35 cellular contexts compared by ENCODE assay signal in the genomic region with DNA sequence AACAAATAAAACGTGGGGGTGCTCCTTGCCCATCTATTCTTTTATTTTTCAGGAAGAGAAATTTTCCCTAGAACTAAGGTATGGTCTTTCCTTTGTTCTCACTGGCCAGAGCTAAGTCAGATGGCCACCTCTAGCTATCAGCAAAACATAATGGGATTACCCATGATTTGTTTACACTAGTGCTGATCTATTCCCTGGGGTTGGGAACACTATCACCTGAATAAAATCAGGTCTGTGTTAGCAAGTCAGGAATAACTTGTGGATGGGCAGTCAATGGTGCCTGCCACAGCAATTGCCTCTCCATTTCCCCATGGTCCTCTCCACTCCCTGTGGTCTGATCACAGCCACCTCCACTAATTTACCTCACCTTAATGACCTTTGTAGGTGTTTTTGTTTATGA.
"Had no signal": no experiment of that assay in that cellular context is flagged by ENCODE, and none has a peak within 500 bp of the region (broad histone marks: within the 10 kb centered on the region; RNA-seq: fewer than 3 reads in every experiment).

No MANE protein-coding gene starts in this region.

- H3K4me3 Mint-ChIP-seq: activated CD4-positive, alpha-beta memory T cell treated with anti-CD3 and anti-CD28 coated beads for 36 hours; activated CD4-positive, alpha-beta T cell treated with anti-CD3 and anti-CD28 coated beads for 36 hours; activated CD4-positive, alpha-beta T cell treated with anti-CD3 and anti-CD28 coated beads, Interleukin-2, amount 10 ng/mL, durations not matched to agents 24 days and 14 days; activated CD8-positive, alpha-beta memory T cell treated with anti-CD3 and anti-CD28 coated beads, Interleukin-2, amount 10 ng/mL, durations not matched to agents 7 days and 5 days; activated CD8-positive, alpha-beta T cell treated with anti-CD3 and anti-CD28 coated beads, Interleukin-2, amount 10 ng/mL, durations not matched to agents 7 days and 5 days; activated naive CD4-positive, alpha-beta T cell treated with anti-CD3 and anti-CD28 coated beads for 36 hours; activated naive CD4-positive, alpha-beta T cell treated with anti-CD3 and anti-CD28 coated beads, Interleukin-2, amount 50 U/mL, for 24 hours; activated naive CD8-positive, alpha-beta T cell treated with anti-CD3 and anti-CD28 coated beads for 36 hours; activated naive CD8-positive, alpha-beta T cell treated with anti-CD3 and anti-CD28 coated beads, Interleukin-2, amount 50 U/mL, for 24 hours; activated T-helper 1 cell treated with anti-CD3 and anti-CD28 coated beads, Interleukin-12 subunit alpha, Interleukin-12 subunit beta, Interleukin-2, Interleukin-4 antibody, amounts not matched to agents 30 ng/mL and 10 ng/mL and 1 ng/mL, durations not matched to agents 14 hours and 24 hours and 36 hours; effector memory CD8-positive, alpha-beta T cell; T-helper 17 cell; T-helper 2 cell treated with Interferon-gamma antibody and Interleukin-4, amounts not matched to agents 5 μg/mL and 100 μg/mL, for 36 hours had no signal

- H3K27ac ChIP-seq: adrenal gland, body of pancreas, epithelial cell of prostate, esophagus squamous epithelium, gastroesophageal sphincter, heart right ventricle, WERI-Rb-1 had no signal

- H3K4me1 ChIP-seq: adrenal gland, body of pancreas, esophagus squamous epithelium, gastroesophageal sphincter, heart right ventricle had no signal

- H3K9me3 ChIP-seq: adrenal gland, body of pancreas, esophagus squamous epithelium, gastroesophageal sphincter, heart right ventricle had no signal

- DNase-seq: activated CD4-positive, alpha-beta memory T cell treated with anti-CD3 and anti-CD28 coated beads for 36 hours; activated CD4-positive, alpha-beta T cell treated with anti-CD3 and anti-CD28 coated beads for 36 hours; activated CD4-positive, alpha-beta T cell treated with anti-CD3 and anti-CD28 coated beads, Interleukin-2, amount 10 ng/mL, durations not matched to agents 24 days and 14 days; activated CD4-positive, CD25-positive, alpha-beta regulatory T cell; activated CD4-positive, CD25-positive, alpha-beta regulatory T cell treated with anti-CD3 and anti-CD28 coated beads, Interleukin-2, amount 50 U/mL, for 72 hours; activated CD8-positive, alpha-beta memory T cell treated with anti-CD3 and anti-CD28 coated beads, Interleukin-2, amount 10 ng/mL, durations not matched to agents 7 days and 5 days; activated CD8-positive, alpha-beta memory T cell treated with anti-CD3 and anti-CD28 coated beads, Interleukin-2, amount 50 U/mL, for 4 hours; activated CD8-positive, alpha-beta T cell treated with anti-CD3 and anti-CD28 coated beads, Interleukin-2, amount 10 ng/mL, durations not matched to agents 7 days and 5 days; activated effector memory CD4-positive, alpha-beta T cell treated with anti-CD3 and anti-CD28 coated beads, Interleukin-2, amount 50 U/mL, for 16 hours; activated naive CD4-positive, alpha-beta T cell treated with anti-CD3 and anti-CD28 coated beads for 36 hours; activated naive CD8-positive, alpha-beta T cell treated with anti-CD3 and anti-CD28 coated beads for 36 hours; activated naive CD8-positive, alpha-beta T cell treated with anti-CD3 and anti-CD28 coated beads, Interleukin-2, amount 50 U/mL, for 24 hours; activated T-cell treated with anti-CD3 and anti-CD28 coated beads, Interleukin-2, amount 50 U/mL, for 1 hour; activated T-cell treated with anti-CD3 and anti-CD28 coated beads, Interleukin-2, amount 50 U/mL, for 48 hours; adrenal gland; amygdala; aorta; body of pancreas; caudate nucleus; cortex of kidney; dermis blood vessel endothelial cell; effector CD4-positive, alpha-beta T cell; effector memory CD8-positive, alpha-beta T cell; esophagus squamous epithelium; foreskin melanocyte; heart right ventricle; T-helper 17 cell; T1000; WERI-Rb-1 had no signal

- H3K36me3 Mint-ChIP-seq: activated CD4-positive, alpha-beta memory T cell treated with anti-CD3 and anti-CD28 coated beads for 36 hours; activated CD8-positive, alpha-beta memory T cell treated with anti-CD3 and anti-CD28 coated beads, Interleukin-2, amount 10 ng/mL, durations not matched to agents 7 days and 5 days; activated naive CD4-positive, alpha-beta T cell treated with anti-CD3 and anti-CD28 coated beads, Interleukin-2, amount 50 U/mL, for 24 hours; activated naive CD8-positive, alpha-beta T cell treated with anti-CD3 and anti-CD28 coated beads for 36 hours had no signal

- H3K4me1 Mint-ChIP-seq: activated CD4-positive, alpha-beta T cell treated with anti-CD3 and anti-CD28 coated beads for 36 hours; activated CD4-positive, alpha-beta T cell treated with anti-CD3 and anti-CD28 coated beads, Interleukin-2, amount 10 ng/mL, durations not matched to agents 24 days and 14 days; activated CD8-positive, alpha-beta memory T cell treated with anti-CD3 and anti-CD28 coated beads, Interleukin-2, amount 10 ng/mL, durations not matched to agents 7 days and 5 days; activated naive CD4-positive, alpha-beta T cell treated with anti-CD3 and anti-CD28 coated beads, Interleukin-2, amount 50 U/mL, for 24 hours; activated naive CD8-positive, alpha-beta T cell treated with anti-CD3 and anti-CD28 coated beads for 36 hours; activated naive CD8-positive, alpha-beta T cell treated with anti-CD3 and anti-CD28 coated beads, Interleukin-2, amount 50 U/mL, for 24 hours; T-helper 17 cell had no signal

- H3K27ac Mint-ChIP-seq: activated CD4-positive, alpha-beta memory T cell treated with anti-CD3 and anti-CD28 coated beads for 36 hours; activated CD4-positive, alpha-beta T cell treated with anti-CD3 and anti-CD28 coated beads for 36 hours; activated CD4-positive, alpha-beta T cell treated with anti-CD3 and anti-CD28 coated beads, Interleukin-2, amount 10 ng/mL, durations not matched to agents 24 days and 14 days; activated CD8-positive, alpha-beta memory T cell treated with anti-CD3 and anti-CD28 coated beads, Interleukin-2, amount 10 ng/mL, durations not matched to agents 7 days and 5 days; activated CD8-positive, alpha-beta T cell treated with anti-CD3 and anti-CD28 coated beads, Interleukin-2, amount 10 ng/mL, durations not matched to agents 7 days and 5 days; activated naive CD4-positive, alpha-beta T cell treated with anti-CD3 and anti-CD28 coated beads for 36 hours; activated naive CD4-positive, alpha-beta T cell treated with anti-CD3 and anti-CD28 coated beads, Interleukin-2, amount 50 U/mL, for 24 hours; activated naive CD8-positive, alpha-beta T cell treated with anti-CD3 and anti-CD28 coated beads for 36 hours; activated naive CD8-positive, alpha-beta T cell treated with anti-CD3 and anti-CD28 coated beads, Interleukin-2, amount 50 U/mL, for 24 hours; activated T-helper 1 cell treated with anti-CD3 and anti-CD28 coated beads, Interleukin-12 subunit alpha, Interleukin-12 subunit beta, Interleukin-2, Interleukin-4 antibody, amounts not matched to agents 30 ng/mL and 10 ng/mL and 1 ng/mL, durations not matched to agents 14 hours and 24 hours and 36 hours; activated T-helper 2 cell treated with anti-CD3 and anti-CD28 coated beads, Interferon-gamma antibody, Interleukin-2, Interleukin-4, amounts not matched to agents 10 μg/mL and 5 μg/mL and 100 μg/mL, durations not matched to agents 14 hours and 24 hours and 36 hours; effector memory CD8-positive, alpha-beta T cell; T-helper 17 cell; T-helper 2 cell treated with Interferon-gamma antibody and Interleukin-4, amounts not matched to agents 5 μg/mL and 100 μg/mL, for 36 hours had no signal

- H3K9me3 Mint-ChIP-seq: activated naive CD8-positive, alpha-beta T cell treated with anti-CD3 and anti-CD28 coated beads for 36 hours; activated T-helper 1 cell treated with anti-CD3 and anti-CD28 coated beads, Interleukin-12 subunit alpha, Interleukin-12 subunit beta, Interleukin-2, Interleukin-4 antibody, amounts not matched to agents 30 ng/mL and 10 ng/mL and 1 ng/mL, durations not matched to agents 14 hours and 24 hours and 36 hours; activated T-helper 2 cell treated with anti-CD3 and anti-CD28 coated beads, Interferon-gamma antibody, Interleukin-2, Interleukin-4, amounts not matched to agents 10 μg/mL and 5 μg/mL and 100 μg/mL, durations not matched to agents 14 hours and 24 hours and 36 hours had no signal

- H3K27me3 Mint-ChIP-seq: activated CD4-positive, alpha-beta memory T cell treated with anti-CD3 and anti-CD28 coated beads for 36 hours; activated CD4-positive, alpha-beta T cell treated with anti-CD3 and anti-CD28 coated beads for 36 hours; activated CD4-positive, alpha-beta T cell treated with anti-CD3 and anti-CD28 coated beads, Interleukin-2, amount 10 ng/mL, durations not matched to agents 24 days and 14 days; activated CD8-positive, alpha-beta memory T cell treated with anti-CD3 and anti-CD28 coated beads, Interleukin-2, amount 10 ng/mL, durations not matched to agents 7 days and 5 days; activated naive CD4-positive, alpha-beta T cell treated with anti-CD3 and anti-CD28 coated beads, Interleukin-2, amount 50 U/mL, for 24 hours; activated naive CD8-positive, alpha-beta T cell treated with anti-CD3 and anti-CD28 coated beads for 36 hours; activated naive CD8-positive, alpha-beta T cell treated with anti-CD3 and anti-CD28 coated beads, Interleukin-2, amount 50 U/mL, for 24 hours; effector memory CD8-positive, alpha-beta T cell; T-helper 17 cell had no signal

- H3K27me3 ChIP-seq: adrenal gland, body of pancreas, esophagus squamous epithelium, gastroesophageal sphincter, heart right ventricle had no signal

- H3K36me3 ChIP-seq: adrenal gland, esophagus squamous epithelium, gastroesophageal sphincter, heart right ventricle, WERI-Rb-1 had no signal

- H3K4me3 ChIP-seq: adrenal gland, body of pancreas, esophagus squamous epithelium, gastroesophageal sphincter, heart right ventricle had no signal

- ATAC-seq: activated CD4-positive, alpha-beta T cell treated with anti-CD3 and anti-CD28 coated beads for 36 hours; activated CD8-positive, alpha-beta memory T cell treated with anti-CD3 and anti-CD28 coated beads, Interleukin-2, amount 10 ng/mL, durations not matched to agents 7 days and 5 days; activated CD8-positive, alpha-beta T cell treated with anti-CD3 and anti-CD28 coated beads, Interleukin-2, amount 10 ng/mL, durations not matched to agents 7 days and 5 days; activated naive CD8-positive, alpha-beta T cell treated with anti-CD3 and anti-CD28 coated beads, Interleukin-2, amount 50 U/mL, for 24 hours; body of pancreas; effector memory CD8-positive, alpha-beta T cell; gastroesophageal sphincter; heart right ventricle; T-helper 17 cell had no signal
